13 cellular contexts compared by ENCODE assay signal in genomic region chr1:6703016-6703415, GRCh38. TPM values are rescaled to one million over a fixed set of nuclear protein-coding genes. Genes with fewer than 3 reads are reported as not detected.
DNase-seq lines count a peak whose midpoint lies in the region; ATAC-seq and TF ChIP-seq lines count a peak whose summit lies in the region.
"Had no signal": no experiment of that assay in that cellular context is flagged by ENCODE, and none has a peak within 500 bp of the region (broad histone marks: within the 10 kb centered on the region; RNA-seq: fewer than 3 reads in every experiment).

No MANE protein-coding gene starts in this region.

- no peak overlapping the region for H3K27ac ChIP-seq in CD4-positive, CD25-positive, alpha-beta regulatory T cell (ENCODE audit: insufficient read depth, low read length, poor library complexity, severe bottlenecking)
- no peak overlapping the region for H3K27ac ChIP-seq in colonic mucosa

- peak overlapping the region in 3 of 4 donors; percentile 75 to 96 (median 78) for H3K4me3 Mint-ChIP-seq in CD4-positive, CD25-positive, alpha-beta regulatory T cell

- peaks cover 8% of the 10 kb centered on the region for H3K27me3 Mint-ChIP-seq in CD4-positive, CD25-positive, alpha-beta regulatory T cell

- no peak for TF ChIP-seq CTCF in colonic mucosa (IDR thresholded peaks at IDR 0.05)

- DNase-seq in CD4-positive, CD25-positive, alpha-beta regulatory T cell = no peak
- DNase-seq in EL (peak; percentile 25), RPMI7951 (ENCODE audit: low read depth) (peak; percentile 23), mesenteric fat pad (ENCODE audit: low spot score) (peak; percentile 6), colonic mucosa (no peak), NCI-H1417 (lab: John Stamatoyannopoulos, UW) (no peak), DMS79 treated with DMSO at 0.1 percent for 48 hours (lab: John Stamatoyannopoulos, UW) (no peak)
- no peak for DNase-seq in activated CD4-positive, CD25-positive, alpha-beta regulatory T cell treated with anti-CD3 and anti-CD28 coated beads, Interleukin-2, amount 50 U/mL, for 72 hours
- DNase-seq: activated CD8-positive, alpha-beta memory T cell treated with anti-CD3 and anti-CD28 coated beads, Interleukin-2, amount 10 ng/mL, durations not matched to agents 7 days and 5 days; GF-D8; NCI-H345; right cardiac atrium; RPMI8226 had no signal

- no peak overlapping the region for H3K9ac ChIP-seq in colonic mucosa (ENCODE audit: low read depth in 2 of 2, low read length in 2 of 2)

- no peak for ATAC-seq in CD4-positive, CD25-positive, alpha-beta regulatory T cell (ENCODE audit: low read depth in 2 of 2)
- ATAC-seq: activated CD8-positive, alpha-beta memory T cell treated with anti-CD3 and anti-CD28 coated beads, Interleukin-2, amount 10 ng/mL, durations not matched to agents 7 days and 5 days; right cardiac atrium had no signal

- no peak overlapping the region for H3K27ac Mint-ChIP-seq in CD4-positive, CD25-positive, alpha-beta regulatory T cell
- H3K27ac Mint-ChIP-seq: activated CD8-positive, alpha-beta memory T cell treated with anti-CD3 and anti-CD28 coated beads, Interleukin-2, amount 10 ng/mL, durations not matched to agents 7 days and 5 days had no signal

- no peaks in the 10 kb centered on the region for H3K27me3 ChIP-seq in CD4-positive, CD25-positive, alpha-beta regulatory T cell (ENCODE audit: control insufficient read depth, insufficient read depth, low read length)
- no peaks in the 10 kb centered on the region for H3K27me3 ChIP-seq in colonic mucosa

- no peaks in the 10 kb centered on the region for H3K9me3 ChIP-seq in CD4-positive, CD25-positive, alpha-beta regulatory T cell (ENCODE audit: control insufficient read depth in 2 of 2, low read length in 2 of 2)
- no peaks in the 10 kb centered on the region for H3K9me3 ChIP-seq in colonic mucosa

- intact Hi-C loops in colonic mucosa (cut with DNase I) = no loop called here

- H3K36me3 ChIP-seq in CD4-positive, CD25-positive, alpha-beta regulatory T cell (ENCODE audit: control insufficient read depth, insufficient read depth, low read length) = no peaks in the 10 kb centered on the region
- H3K36me3 ChIP-seq in colonic mucosa = no peaks in the 10 kb centered on the region

- H3K4me1 Mint-ChIP-seq in CD4-positive, CD25-positive, alpha-beta regulatory T cell = peaks cover 0 to 26% (median 19%) of the 10 kb centered on the region in 4 donors

- peaks cover 16% of the 10 kb centered on the region for H3K4me1 ChIP-seq in CD4-positive, CD25-positive, alpha-beta regulatory T cell (ENCODE audit: control insufficient read depth, insufficient read depth, low read length, poor library complexity, severe bottlenecking)
- H3K4me1 ChIP-seq in colonic mucosa = peaks cover 9% of the 10 kb centered on the region

- no peaks in the 10 kb centered on the region for H3K9me3 Mint-ChIP-seq in CD4-positive, CD25-positive, alpha-beta regulatory T cell

- no peak overlapping the region for H3K4me3 ChIP-seq in CD4-positive, CD25-positive, alpha-beta regulatory T cell (ENCODE audit: low read depth, low read length)
- no peak overlapping the region for H3K4me3 ChIP-seq in colonic mucosa

- H3K36me3 Mint-ChIP-seq in CD4-positive, CD25-positive, alpha-beta regulatory T cell = no peaks in the 10 kb centered on the region
- H3K36me3 Mint-ChIP-seq: activated CD8-positive, alpha-beta memory T cell treated with anti-CD3 and anti-CD28 coated beads, Interleukin-2, amount 10 ng/mL, durations not matched to agents 7 days and 5 days had no signal

RNA-seq across cellular contexts. Expression of gene DNAJC11, which starts 1.4 kb away (rescaled TPM):
- total RNA-seq in CD4-positive, CD25-positive, alpha-beta regulatory T cell = 41.4 TPM
- polyA plus RNA-seq in CD4-positive, CD25-positive, alpha-beta regulatory T cell = 10 to 100 TPM; 10.4 to 18.9 (median 15.0) TPM
- 18.2 and 24.6 TPM in 2 replicates for total RNA-seq in RPMI7951 (2014; rRNA removed; shearing (Covaris generic))
- total RNA-seq in mesenteric fat pad (42.4 TPM), colonic mucosa (100 to 1,000 TPM in 1 of 2 donors, 10 to 100 TPM in 1; 70.1 to 107 TPM)

Comparison
In these comparisons a context has a peak if more than half of its experiments do, and no peak if none do; other contexts are left out.
1. DNase-seq: peak in EL (single experiment), RPMI7951 (single experiment) and mesenteric fat pad (single experiment); none in CD4-positive, CD25-positive, alpha-beta regulatory T cell (0 of 3), colonic mucosa (single experiment), NCI-H1417 (0 of 3), DMS79 treated with DMSO at 0.1 percent for 48 hours (single experiment) and activated CD4-positive, CD25-positive, alpha-beta regulatory T cell treated with anti-CD3 and anti-CD28 coated beads, Interleukin-2, amount 50 U/mL, for 72 hours (single experiment).